In the genomic region with DNA sequence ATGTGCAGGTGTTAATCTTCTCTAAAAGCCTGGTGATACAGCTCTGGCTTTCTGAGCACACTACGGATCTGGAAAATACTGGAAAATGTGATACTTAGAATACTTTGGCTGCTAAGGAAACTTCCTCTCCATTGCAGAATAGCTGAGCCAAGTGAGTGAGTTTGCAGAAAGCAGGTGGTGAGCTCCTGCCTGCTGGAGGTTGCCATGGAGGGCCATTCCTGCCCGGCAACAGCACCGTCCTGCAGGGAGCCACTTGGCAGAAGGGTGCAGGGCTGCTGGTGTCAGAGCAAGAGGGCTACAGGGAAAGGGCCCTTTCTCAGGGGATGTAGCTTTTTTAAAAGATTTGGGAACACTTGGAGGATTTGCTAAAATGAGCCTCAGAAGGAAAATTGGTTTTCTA, we compare ENCODE assay signal across 7 cellular contexts. TPM values are rescaled to one million over a fixed set of nuclear protein-coding genes. Genes with fewer than 3 reads are reported as not detected.
A peak's percentile ranks its signal among the peaks of the same experiment; 100 is the strongest.
DNase-seq lines count a peak whose midpoint lies in the region; ATAC-seq, FAIRE-seq and TF ChIP-seq lines count a peak whose summit lies in the region.

No MANE protein-coding gene starts in this region.

- 10 to 17% (median 11%) methylated on average over 3 of the region's 3 CpGs for WGBS in psoas muscle, 3 donors

- no peaks in the 10 kb centered on the region for H3K9me3 ChIP-seq in psoas muscle

- intact Hi-C loops in psoas muscle (cut with DNase I): no loop called here

- H3K27me3 ChIP-seq in psoas muscle (ENCODE audit: insufficient read depth in 3 of 3, low read length in 2 of 3): no peaks in the 10 kb centered on the region

- H3K36me3 ChIP-seq in psoas muscle (ENCODE audit: insufficient read depth in 1 of 2, low read depth in 1 of 2): peaks cover 8 to 95% of the 10 kb centered on the region in 2 donors

- no peak for TF ChIP-seq CTCF in psoas muscle (IDR thresholded peaks at IDR 0.05)

- no peak for TF ChIP-seq POLR2A in GM12892 (IDR thresholded peaks at IDR 0.05; ENCODE audit: low read depth, low read length)

- peak; percentile 79 for DNase-seq in G401 (ENCODE audit: low spot score)
- peak; percentile 48 to 58 for DNase-seq in NCI-H446 (lab: John Stamatoyannopoulos, UW)
- DNase-seq in psoas muscle: peak in 1 of 2 donors; percentile 75
- DNase-seq in GM12892 (ENCODE audit: insufficient read length): no peak
- DNase-seq in AG08396 (ENCODE audit: low spot score): no peak
- no peak for DNase-seq in SW 1271 (lab: John Stamatoyannopoulos, UW)

- no peak overlapping the region for H3K4me3 ChIP-seq in psoas muscle

- peak; percentile 75 to 85 (median 82) for ATAC-seq in psoas muscle

- FAIRE-seq in GM12892 (lab: Jason Lieb, UNC): no peak

- H3K4me1 ChIP-seq in psoas muscle: peaks cover 26% of the 10 kb centered on the region

- H3K27ac ChIP-seq in cingulate gyrus (ENCODE audit: low read depth, low read length) (peak overlapping the region; percentile 80), psoas muscle (peak overlapping the region; percentile 81)

- in situ Hi-C loops in G401 (cut with HindIII; ENCODE audit: low sequenced_read_pairs): no loop called here

RNA-seq across cellular contexts. Expression of a gene that starts 40.7 kb away (rescaled TPM):
- total RNA-seq in G401 (2014; rRNA removed; shearing (Covaris generic)): 16.9 and 38.8 TPM in 2 replicates
- total RNA-seq in psoas muscle: 10 to 100 TPM; 26.2 to 49.0 (median 38.6) TPM
- polyA plus RNA-seq in psoas muscle: 10 to 100 TPM; 31.9 to 80.8 (median 45.4) TPM
- 36.2 TPM for polyA plus RNA-seq in GM12892 (2012; ENCODE audit: missing spikeins)

RNA-seq across cellular contexts. Expression of a gene that starts 48.0 kb away (rescaled TPM):
- total RNA-seq in G401 (2014; rRNA removed; shearing (Covaris generic)): 547 and 653 TPM in 2 replicates
- total RNA-seq in psoas muscle: 10 to 100 TPM in 2 of 4 donors, 1 to 10 TPM in 2; 3.6 to 14.4 (median 10.6) TPM
- 100 to 1,000 TPM in 1 of 3 donors, 10 to 100 TPM in 2; 25.6 to 170 (median 68.3) TPM for polyA plus RNA-seq in psoas muscle
- polyA plus RNA-seq in GM12892 (2012; ENCODE audit: missing spikeins): 339 TPM

Comparison
In these comparisons a context has a peak if more than half of its experiments do, and no peak if none do; other contexts are left out.
1. DNase-seq: peak in G401 (single experiment) and NCI-H446 (2 of 2); none in GM12892 (single experiment), AG08396 (single experiment) and SW 1271 (0 of 2).
2. RNA of a gene that starts 48.0 kb away (total RNA-seq): 547 to 653 TPM in G401; 3.6 to 14.4 TPM in psoas muscle; every median in the first group is over 10 times any median in the second.